In genomic region chr5:141822134-141822533, GRCh38 we compare ENCODE assay signal across 10 cellular contexts. TPM values are rescaled to one million over a fixed set of nuclear protein-coding genes. Genes with fewer than 3 reads are reported as not detected.
DNase-seq lines count a peak whose midpoint lies in the region; ATAC-seq, FAIRE-seq and TF ChIP-seq lines count a peak whose summit lies in the region.
"Had no signal": no experiment of that assay in that cellular context is flagged by ENCODE, and none has a peak within 500 bp of the region (broad histone marks: within the 10 kb centered on the region; RNA-seq: fewer than 3 reads in every experiment).

No MANE protein-coding gene starts in this region.

- no peak for TF ChIP-seq POLR2A in IMR-90 (IDR thresholded peaks at IDR 0.05; ENCODE audit: low read depth, low read length)
- no peak for TF ChIP-seq POLR2A in thyroid gland (IDR thresholded peaks at IDR 0.05)
- TF ChIP-seq POLR2A in HepG2 (IDR thresholded peaks at IDR 0.05; ENCODE audit: insufficient read depth in 1 of 2, low read depth in 2 of 2, low read length in 2 of 2), result no peak

- H3K4me3 Mint-ChIP-seq in brain, result peak overlapping the region in 1 of 5 experiments; percentile 27
- H3K4me3 Mint-ChIP-seq: naive thymus-derived CD4-positive, alpha-beta T cell had no signal

- H2AFZ ChIP-seq in IMR-90 (replicated peaks; ENCODE audit: low read length, poor library complexity), result peak overlapping the region; percentile 79
- H2AFZ ChIP-seq in HepG2 (ENCODE audit: low read length), result no peak overlapping the region

- H3K4ac ChIP-seq in IMR-90 (ENCODE audit: low read depth, low read length), result peak overlapping the region; percentile 91

- DNase-seq in IMR-90 (peak; percentile 50), iris pigment epithelial cell (ENCODE audit: low read depth) (peak; percentile 36), thyroid gland (no peak), HepG2 (ENCODE audit: low spot score) (no peak)
- DNase-seq in activated T-cell treated with anti-CD3 and anti-CD28 coated beads, Interleukin-2, amount 50 U/mL, for 48 hours, result no peak
- DNase-seq: activated T-cell treated with anti-CD3 and anti-CD28 coated beads for 4 hours; naive thymus-derived CD4-positive, alpha-beta T cell; NCI-H1105 had no signal

- no peaks in the 10 kb centered on the region for H3K36me3 Mint-ChIP-seq in brain
- H3K36me3 Mint-ChIP-seq: naive thymus-derived CD4-positive, alpha-beta T cell had no signal

- dilution Hi-C loops in IMR-90 (cut with HindIII; ENCODE audit: low sequenced_read_pairs, unreplicated experiment), result no loop called here

- H3K79me2 ChIP-seq in HepG2 (ENCODE audit: insufficient read depth, low read length), result no peaks in the 10 kb centered on the region

- TF ChIP-seq EP300 in HepG2 (IDR thresholded peaks at IDR 0.05; ENCODE audit: low read depth in 2 of 2, low read length in 2 of 2) (no peak), HepG2 (CRISPR knock-in tag; IDR thresholded peaks at IDR 0.05; ENCODE audit: borderline replicate concordance) (no peak)

- BruUV-seq in IMR-90 (replicated peaks; lab: Mats Ljungman, UMichigan), result no TSS peak
- no TSS peak for BruUV-seq in HepG2 (replicated peaks; lab: Mats Ljungman, UMichigan)

- ATAC-seq in IMR-90 (ENCODE audit: low read depth) (peak; percentile 60), HG03095 (IDR thresholded peaks at IDR 0.05; ENCODE audit: unreplicated experiment) (no peak), HepG2 (no peak)
- ATAC-seq: naive thymus-derived CD4-positive, alpha-beta T cell had no signal

- peak overlapping the region; percentile 14; the same call in 1 of the 2 replicates for H4K5ac ChIP-seq in IMR-90 (ENCODE audit: low read depth, low read length)

- H4K20me1 ChIP-seq in IMR-90 (ENCODE audit: insufficient read depth, low read length) (no peaks in the 10 kb centered on the region), HepG2 (ENCODE audit: insufficient read depth, low read length) (no peaks in the 10 kb centered on the region)

- no peaks in the 10 kb centered on the region for H3K79me1 ChIP-seq in IMR-90 (ENCODE audit: low read depth in 1 of 2, low read length in 2 of 2)

- peak overlapping the region; percentile 86 for H2AK9ac ChIP-seq in IMR-90 (replicated peaks; ENCODE audit: low read depth, low read length, poor library complexity)

- no peak overlapping the region; the same call in 1 of the 2 replicates for H3K56ac ChIP-seq in IMR-90 (ENCODE audit: extremely low read depth, insufficient read depth, low read length)

- peaks cover 13% of the 10 kb centered on the region for H3K9me1 ChIP-seq in IMR-90 (ENCODE audit: insufficient read depth, low read length)

- H3K4me3 ChIP-seq in IMR-90 (ENCODE audit: insufficient read depth, low read depth, low read length), result no peak overlapping the region
- no peak overlapping the region for H3K4me3 ChIP-seq in thyroid gland (replicated peaks in 1 of 3)
- no peak overlapping the region for H3K4me3 ChIP-seq in HepG2 (replicated peaks in 1 of 3; ENCODE audit: insufficient read depth in 1 of 3, low read depth in 2 of 3, low read length in 3 of 3)

- H3K27ac Mint-ChIP-seq in brain, result peak overlapping the region; percentile 63 to 98 (median 94)
- H3K27ac Mint-ChIP-seq: naive thymus-derived CD4-positive, alpha-beta T cell had no signal

- no peaks in the 10 kb centered on the region for H3K9me3 Mint-ChIP-seq in brain
- H3K9me3 Mint-ChIP-seq: naive thymus-derived CD4-positive, alpha-beta T cell had no signal

- H3K23ac ChIP-seq in IMR-90 (ENCODE audit: low read depth, low read length), result peak overlapping the region; percentile 79; the same call in 1 of the 2 replicates

- peaks cover 75% of the 10 kb centered on the region for H3K4me1 Mint-ChIP-seq in brain

- no peak for FAIRE-seq in HepG2 (lab: Jason Lieb, UNC)

- in situ Hi-C loops in IMR-90 (cut with MboI; ENCODE audit: low sequenced_read_pairs), result no loop called here
- in situ Hi-C loops in HepG2 (cut with HindIII; ENCODE audit: extremely low pct_ligation_motif_present, low pct_unique_long_range_greater_than_20kb), result no loop called here

- POLR2A ChIA-PET in IMR-90 (lab: Charles Lee; ENCODE audit: unreplicated experiment), result interaction anchor here (1.1 kb wide), 1 partner anchor 28 kb away, joined by 3 read pairs; no protein-coding TSS in a partner anchor
- POLR2A ChIA-PET in HepG2 (lab: Yijun Ruan, JAX), result no interaction called here

- H2BK15ac ChIP-seq in IMR-90 (ENCODE audit: low read depth, low read length), result 0 out of 3 replicates have a peak overlapping the region, but pooled peaks have one; percentile 86

- TF ChIP-seq RAD21 in IMR-90 (IDR thresholded peaks at IDR 0.05; ENCODE audit: low read length) (no peak), HepG2 (CRISPR knock-in tag; IDR thresholded peaks at IDR 0.05) (no peak)

- 0 out of 2 replicates have a peak overlapping the region, but pooled peaks have one; percentile 3 for H3K18ac ChIP-seq in IMR-90 (ENCODE audit: low read depth, low read length)

- WGBS in IMR-90 (ENCODE audit: extremely low coverage in 2 of 2, insufficient read length in 1 of 2), 2 experiments, result no CpG with 5 or more reads among the region's 2 CpGs
- WGBS in thyroid gland, 2 donors, result 29 to 44% methylated on average over 2 of the region's 2 CpGs
- WGBS in HepG2 (ENCODE audit: low lambda C conversion rate), result 20% methylated on average over 2 of the region's 2 CpGs

- peak overlapping the region; percentile 10 for H2BK5ac ChIP-seq in IMR-90 (ENCODE audit: low read depth, low read length, poor library complexity, severe bottlenecking)

- peaks cover 15% of the 10 kb centered on the region for H3K27me3 ChIP-seq in IMR-90 (ENCODE audit: control insufficient read depth, insufficient read depth, low read length)
- H3K27me3 ChIP-seq in thyroid gland, result no peaks in the 10 kb centered on the region
- peaks cover 0 to 19% of the 10 kb centered on the region in 2 experiments; a peak in 2 of 5 replicates for H3K27me3 ChIP-seq in HepG2 (ENCODE audit: control insufficient read depth in 1 of 2, insufficient read depth in 2 of 2, low read length in 2 of 2)

- peak overlapping the region; percentile 48; the same call in 1 of the 2 replicates for H2AK5ac ChIP-seq in IMR-90 (ENCODE audit: low read depth, low read length)

- H3K9ac ChIP-seq in IMR-90 (ENCODE audit: low read depth, low read length) (no peak overlapping the region), HepG2 (ENCODE audit: insufficient read depth, low read depth, low read length) (no peak overlapping the region)

- H4K8ac ChIP-seq in IMR-90 (ENCODE audit: low read depth in 2 of 2, low read length in 2 of 2), result peak overlapping the region; percentile 72 to 83; a peak in 3 of 4 replicates

- peak overlapping the region; percentile 79 for H3K14ac ChIP-seq in IMR-90 (replicated peaks; ENCODE audit: low read depth, low read length)

- H3K9me3 ChIP-seq in IMR-90 (ENCODE audit: control insufficient read depth, insufficient read depth, low read length) (peaks cover 2% of the 10 kb centered on the region; the same call in 1 of the 2 replicates), thyroid gland (no peaks in the 10 kb centered on the region), HepG2 (ENCODE audit: low read length) (no peaks in the 10 kb centered on the region)

- no peaks in the 10 kb centered on the region for H3K27me3 Mint-ChIP-seq in brain

- TF ChIP-seq CTCF in IMR-90 (conservative IDR thresholded peaks at IDR 0.05; ENCODE audit: low read depth, low read length) (no peak), brain (conservative IDR thresholded peaks at IDR 0.05) (no peak), thyroid gland (IDR thresholded peaks at IDR 0.05) (no peak), HepG2 (CRISPR knock-in tag; IDR thresholded peaks at IDR 0.05) (no peak)

- H3K27ac ChIP-seq in IMR-90 (ENCODE audit: insufficient read depth, low read length) (peak overlapping the region; percentile 34; the same call in 1 of the 2 replicates), thyroid gland (peak overlapping the region in 2 of 3 donors; percentile 37 to 65), HepG2 (ENCODE audit: extremely low read length, insufficient read depth, low read length) (no peak overlapping the region)

- H2BK20ac ChIP-seq in IMR-90 (ENCODE audit: low read depth, low read length), result peak overlapping the region; percentile 80

- H4K91ac ChIP-seq in IMR-90 (ENCODE audit: insufficient read depth, low read depth, low read length), result peak overlapping the region; percentile 73

- H3K4me1 ChIP-seq in IMR-90 (ENCODE audit: control insufficient read depth, insufficient read depth, low read length) (peaks cover 5% of the 10 kb centered on the region; the same call in 1 of the 2 replicates), thyroid gland (no peaks in the 10 kb centered on the region), HepG2 (ENCODE audit: insufficient read depth, low read length) (no peaks in the 10 kb centered on the region)

- peak overlapping the region; percentile 81 for H2BK120ac ChIP-seq in IMR-90 (ENCODE audit: low read depth, low read length)

- intact Hi-C loops in IMR-90 (cut with micrococcal nuclease) (no loop called here), thyroid gland (cut with DNase I) (no loop called here), HepG2 (cut with micrococcal nuclease; ENCODE audit: unreplicated experiment) (no loop called here)

- H3K4me2 ChIP-seq in IMR-90 (ENCODE audit: low read depth, low read length) (no peak overlapping the region), HepG2 (ENCODE audit: low read depth, low read length) (no peak overlapping the region)

- H3K36me3 ChIP-seq in IMR-90 (ENCODE audit: control insufficient read depth, insufficient read depth, low read length) (no peaks in the 10 kb centered on the region), thyroid gland (no peaks in the 10 kb centered on the region), HepG2 (replicated peaks in 1 of 2; ENCODE audit: control insufficient read depth in 1 of 2, insufficient read depth in 2 of 2, low read length in 2 of 2) (no peaks in the 10 kb centered on the region)

- CTCF ChIA-PET in IMR-90 (lab: Yijun Ruan, JAX), result interaction anchor here (0.7 to 0.9 kb wide), 2 partner anchors 9 to 59 kb away, joined by 3 read pairs; no protein-coding TSS in a partner anchor
- CTCF ChIA-PET in HepG2 (lab: Yijun Ruan, JAX; ENCODE audit: low intra/inter-chr PET ratio, low total read pairs), result no interaction called here

RNA-seq across cellular contexts. Expression of gene PCDH1, which starts 56.1 kb away (rescaled TPM):
- total RNA-seq in IMR-90 (2012; rRNA removed), result 0.83 and 0.90 TPM in 2 replicates
- polyA plus RNA-seq in IMR-90 (2012; rRNA removed), result 0.74 and 0.82 TPM in 2 replicates
- polyA plus RNA-seq in IMR-90 (2012; cell fraction: cytosol; rRNA removed), result 0.26 and 0.82 TPM in 2 replicates
- 0.44 and 0.89 TPM in 2 replicates for polyA plus RNA-seq in IMR-90 (2012; cell fraction: nucleus; rRNA removed; ENCODE audit: low replicate concordance)
- 35.4 TPM for polyA plus RNA-seq in brain (ENCODE audit: insufficient read depth, low read depth, low replicate concordance)
- total RNA-seq in thyroid gland, result 10 to 100 TPM; 23.4 to 76.2 (median 37.5) TPM
- 0.11 and 0.13 TPM in 2 replicates for total RNA-seq in HepG2 (2016; rRNA removed; fragmentation: Illumina TruSeq; extraction: Trizol)
- total RNA-seq in HepG2 (2016; cell fraction: cytosol; rRNA removed; fragmentation: Illumina TruSeq; extraction: Trizol; ENCODE audit: low read depth), result not detected in 2 replicates
- 0.09 TPM in 1 of 2 replicates, not detected in the other for total RNA-seq in HepG2 (2016; cell fraction: insoluble cytoplasmic fraction; rRNA removed; fragmentation: Illumina TruSeq; extraction: Trizol)
- total RNA-seq in HepG2 (2016; cell fraction: membrane; rRNA removed; fragmentation: Illumina TruSeq; extraction: Trizol), result not detected in 2 replicates
- 0.31 TPM in 1 of 2 replicates, not detected in the other for total RNA-seq in HepG2 (2016; cell fraction: nucleus; rRNA removed; fragmentation: Illumina TruSeq; extraction: Trizol)
- polyA plus RNA-seq in HepG2 (2011; rRNA removed), result 0.83 and 1.3 TPM in 2 replicates
- 0.85 and 1.0 TPM in 2 replicates for polyA plus RNA-seq in HepG2 (2011; cell fraction: cytosol; rRNA removed)
- 0.83 and 0.90 TPM in 2 replicates for polyA plus RNA-seq in HepG2 (2011; cell fraction: nucleus; rRNA removed)
- polyA plus RNA-seq in HepG2 (2012), result 0.80 and 1.3 TPM in 2 replicates
- polyA plus RNA-seq in HepG2 (2016; cell fraction: cytosol; fragmentation: Illumina TruSeq; extraction: Trizol; ENCODE audit: low read depth), result 0.08 TPM in 1 of 2 replicates, not detected in the other
- polyA plus RNA-seq in HepG2 (2016; cell fraction: insoluble cytoplasmic fraction; fragmentation: Illumina TruSeq; extraction: Trizol; ENCODE audit: low read depth), result 0.11 TPM in 1 of 2 replicates, not detected in the other
- polyA plus RNA-seq in HepG2 (2016; cell fraction: membrane; fragmentation: Illumina TruSeq; extraction: Trizol; ENCODE audit: low read depth), result not detected in 2 replicates
- polyA plus RNA-seq in HepG2 (2016; cell fraction: nucleus; fragmentation: Illumina TruSeq; extraction: Trizol; ENCODE audit: insufficient read depth, low read depth), result 0.25 TPM in 1 of 2 replicates, not detected in the other
- 2.1 and 10.8 TPM in 2 replicates for polyA minus RNA-seq in HepG2 (2011; rRNA and poly(A)+ RNA removed; ENCODE audit: low replicate concordance)
- 1.6 and 1.9 TPM in 2 replicates for polyA minus RNA-seq in HepG2 (2011; cell fraction: cytosol; rRNA and poly(A)+ RNA removed)
- polyA minus RNA-seq in HepG2 (2011; cell fraction: nucleus; rRNA and poly(A)+ RNA removed), result 0.75 and 0.77 TPM in 2 replicates

Comparison
In these comparisons a context has a peak if more than half of its experiments do, and no peak if none do; other contexts are left out.
1. DNase-seq: peak in IMR-90 (single experiment) and iris pigment epithelial cell (single experiment); none in thyroid gland (0 of 2), activated T-cell treated with anti-CD3 and anti-CD28 coated beads, Interleukin-2, amount 50 U/mL, for 48 hours (0 of 2) and HepG2 (single experiment).
2. RNA of gene PCDH1, which starts 56.1 kb away (total RNA-seq): 23.4 to 76.2 TPM in thyroid gland; 0.83 to 0.90 TPM in IMR-90 and 0.09 to 0.31 TPM in HepG2; every median in the first group is over 10 times any median in the second.